In the genomic region with DNA sequence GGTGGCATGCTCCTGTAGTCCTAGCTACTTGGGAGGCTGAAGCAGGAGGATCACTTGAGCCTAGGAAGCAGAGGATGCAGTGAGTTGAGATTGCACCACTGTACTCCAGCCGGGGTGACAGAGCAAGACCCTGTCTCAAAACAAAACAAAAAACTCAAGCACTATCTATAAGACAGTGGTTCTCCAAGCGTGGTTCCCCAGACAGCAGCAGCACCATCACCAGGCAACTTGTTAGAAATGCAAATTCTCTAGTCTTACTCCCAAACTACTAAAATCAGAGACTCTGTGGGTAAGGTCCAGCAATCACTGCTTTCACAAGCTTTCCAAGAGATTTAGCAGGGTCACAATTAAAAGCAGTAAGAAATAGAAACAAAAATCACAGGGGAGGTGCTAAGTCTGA, we compare ENCODE assay signal across 7 cellular contexts.
DNase-seq lines count a peak whose midpoint lies in the region; ATAC-seq and TF ChIP-seq lines count a peak whose summit lies in the region.
"Not testable (repeated sequence)": the region's sequence is repeated elsewhere in the genome, so short reads cannot be mapped to it uniquely, and the experiment has no call there.

No MANE protein-coding gene starts in this region.

- DNase-seq in GM06990 (ENCODE audit: extremely low read depth, insufficient read length); choroid plexus epithelial cell (ENCODE audit: low read depth): not testable (repeated sequence)
- peak; percentile 61 for DNase-seq in Karpas-422

- not testable (repeated sequence) for H3K27me3 ChIP-seq in GM06990 (replicated peaks; ENCODE audit: control insufficient read depth, insufficient read depth, low read length); Karpas-422 (ENCODE audit: low read length)

- H3K9me2 ChIP-seq in Karpas-422 (replicated peaks; ENCODE audit: insufficient read depth, low read length): not testable (repeated sequence)

- H3K9me3 ChIP-seq in Karpas-422 (ENCODE audit: low read length): not testable (repeated sequence)

- H2AFZ ChIP-seq in Karpas-422 (ENCODE audit: low read length): not testable (repeated sequence)

- not testable (repeated sequence) for H4K20me1 ChIP-seq in Karpas-422 (ENCODE audit: insufficient read depth, low read depth, low read length)

- not testable (repeated sequence) for H3K9ac ChIP-seq in Karpas-422 (ENCODE audit: low read length)

- H3K27ac ChIP-seq in Karpas-422 (ENCODE audit: low read length): not testable (repeated sequence)

- peak; percentile 44 for ATAC-seq in GM18907 (IDR thresholded peaks at IDR 0.05; ENCODE audit: unreplicated experiment)
- ATAC-seq in GM21515 (IDR thresholded peaks at IDR 0.05; ENCODE audit: unreplicated experiment): peak; percentile 62
- peak; percentile 56 for ATAC-seq in HG02759 (IDR thresholded peaks at IDR 0.05; ENCODE audit: unreplicated experiment)
- ATAC-seq in HG03108 (IDR thresholded peaks at IDR 0.05; ENCODE audit: unreplicated experiment): peak; percentile 56

- H3K36me3 ChIP-seq in GM06990 (ENCODE audit: control insufficient read depth, insufficient read depth, low read length); Karpas-422 (ENCODE audit: insufficient read depth, low read length): not testable (repeated sequence)

- not testable (repeated sequence) for H3K4me3 ChIP-seq in GM06990 (replicated peaks; ENCODE audit: low read depth, low read length); Karpas-422 (ENCODE audit: low read length); choroid plexus epithelial cell (ENCODE audit: low read depth, low read length)

- H3K4me2 ChIP-seq in Karpas-422 (ENCODE audit: low read depth, low read length, poor library complexity, severe bottlenecking): peak overlapping the region; percentile 46

- peak; percentile 32 for TF ChIP-seq CTCF in GM06990 (IDR thresholded peaks at IDR 0.05; ENCODE audit: insufficient read depth, low read length, poor library complexity, severe bottlenecking)
- peak; percentile 11 for TF ChIP-seq CTCF in choroid plexus epithelial cell (conservative IDR thresholded peaks at IDR 0.05; ENCODE audit: low read depth, low read length)

- peaks cover 13% of the 10 kb centered on the region for H3K4me1 ChIP-seq in Karpas-422 (ENCODE audit: low read length)

- not testable (repeated sequence) for H3K79me2 ChIP-seq in Karpas-422 (ENCODE audit: low read length)
